In the genomic region with DNA sequence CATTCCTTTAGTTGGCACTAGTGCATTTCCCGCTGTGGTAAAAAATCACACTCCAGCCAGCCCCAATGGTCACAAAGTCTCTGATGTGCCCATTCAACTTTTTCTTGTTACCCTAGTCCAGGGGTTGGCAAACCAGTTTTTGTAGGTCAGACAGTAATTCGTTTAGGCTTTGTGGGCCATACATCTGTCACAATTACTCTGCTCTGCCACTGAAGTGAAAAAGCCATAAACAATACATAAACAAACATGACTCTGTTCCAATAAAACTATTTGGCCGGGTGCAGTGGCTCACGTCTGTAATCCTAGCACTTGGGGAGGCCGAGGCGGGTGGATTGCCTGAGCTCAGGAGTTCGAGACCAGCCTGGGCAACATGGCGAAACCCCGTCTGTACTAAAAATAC, we compare ENCODE assay signal across 20 cellular contexts.
A peak's percentile ranks its signal among the peaks of the same experiment; 100 is the strongest.
DNase-seq lines count a peak whose midpoint lies in the region; ATAC-seq and TF ChIP-seq lines count a peak whose summit lies in the region.
"Had no signal": no experiment of that assay in that cellular context is flagged by ENCODE, and none has a peak within 500 bp of the region (broad histone marks: within the 10 kb centered on the region; RNA-seq: fewer than 3 reads in every experiment).

No MANE protein-coding gene starts in this region.

- H3K9me3 Mint-ChIP-seq in osteocyte (ENCODE audit: unreplicated experiment), result no peaks in the 10 kb centered on the region
- H3K9me3 Mint-ChIP-seq: CD4-positive, alpha-beta T cell had no signal

- H3K4me2 ChIP-seq in GM23248 (ENCODE audit: unreplicated experiment), result no peak overlapping the region
- H3K4me2 ChIP-seq: PC-9 had no signal

- intact Hi-C loops in heart right ventricle (cut with DNase I) (no loop called here), Right ventricle myocardium inferior (cut with DNase I) (no loop called here)

- H3K4me3 Mint-ChIP-seq in osteocyte (ENCODE audit: unreplicated experiment), result no peak overlapping the region
- H3K4me3 Mint-ChIP-seq: CD4-positive, alpha-beta T cell had no signal

- H4K20me1 ChIP-seq in GM23248 (ENCODE audit: insufficient read depth), result no peaks in the 10 kb centered on the region

- ATAC-seq in heart right ventricle (no peak), Right ventricle myocardium inferior (no peak), RWPE2 (ENCODE audit: low read depth) (no peak), GM18858 (IDR thresholded peaks at IDR 0.05; ENCODE audit: unreplicated experiment) (no peak), HG03159 (IDR thresholded peaks at IDR 0.05; ENCODE audit: unreplicated experiment) (no peak)
- ATAC-seq: HepG2 had no signal

- H3K9me2 ChIP-seq in GM23248 (ENCODE audit: insufficient read depth), result no peaks in the 10 kb centered on the region

- peaks cover 20% of the 10 kb centered on the region for H3F3A ChIP-seq in GM23248 (ENCODE audit: insufficient read depth)

- H2AFZ ChIP-seq in GM23248, result peak overlapping the region; percentile 88; the same call in 1 of the 2 replicates
- H2AFZ ChIP-seq: PC-9 had no signal

- DNase-seq in heart right ventricle (no peak), Right ventricle myocardium inferior (ENCODE audit: missing footprints) (no peak), GM23248 (no peak), RWPE2 (ENCODE audit: low spot score) (no peak), osteocyte (ENCODE audit: extremely low spot score, unreplicated experiment) (no peak), NCI-H2196 (lab: John Stamatoyannopoulos, UW; ENCODE audit: unreplicated experiment) (no peak)
- DNase-seq: CD4-positive, alpha-beta T cell; GOT3; Karpas-422; MM.1S; NCI-H2029; NCI-H446 treated with DMSO at 0.1 percent for 48 hours; NCI-H526; NCI-H82; PC-9; SHP77 treated with DMSO at 0.1 percent for 48 hours had no signal

- peak overlapping the region in 7 of 10 donors; percentile 67 to 79 (median 70) for H3K27ac ChIP-seq in heart right ventricle
- H3K27ac ChIP-seq in GM23248, result no peak overlapping the region
- H3K27ac ChIP-seq in RWPE2 (ENCODE audit: poor library complexity, severe bottlenecking), result peak overlapping the region; percentile 71
- H3K27ac ChIP-seq: PC-9 had no signal

- H3K9me3 ChIP-seq in heart right ventricle (no peaks in the 10 kb centered on the region), GM23248 (ENCODE audit: low read depth) (no peaks in the 10 kb centered on the region), RWPE2 (ENCODE audit: severe bottlenecking) (no peaks in the 10 kb centered on the region)
- H3K9me3 ChIP-seq: HAP-1 had no signal

- in situ Hi-C loops in GM23248 (cut with MboI), result no loop called here

- H3K27ac Mint-ChIP-seq in osteocyte (ENCODE audit: unreplicated experiment), result peak overlapping the region; percentile 90
- H3K27ac Mint-ChIP-seq: CD4-positive, alpha-beta T cell had no signal

- H3K9ac ChIP-seq in GM23248, result no peak overlapping the region

- H3K4me3 ChIP-seq in heart right ventricle (no peak overlapping the region), GM23248 (no peak overlapping the region), RWPE2 (ENCODE audit: severe bottlenecking) (no peak overlapping the region)
- H3K4me3 ChIP-seq: HAP-1, PC-9 had no signal

- H3K79me2 ChIP-seq in GM23248 (ENCODE audit: insufficient read depth), result no peaks in the 10 kb centered on the region

- H3K36me3 ChIP-seq in heart right ventricle (no peaks in the 10 kb centered on the region), GM23248 (ENCODE audit: low read depth) (no peaks in the 10 kb centered on the region), RWPE2 (ENCODE audit: low read depth) (no peaks in the 10 kb centered on the region)
- H3K36me3 ChIP-seq: HAP-1 had no signal

- peaks cover 9 to 38% (median 28%) of the 10 kb centered on the region in 9 donors for H3K4me1 ChIP-seq in heart right ventricle
- peaks cover 19% of the 10 kb centered on the region for H3K4me1 ChIP-seq in GM23248 (ENCODE audit: insufficient read depth)
- H3K4me1 ChIP-seq in RWPE2 (ENCODE audit: insufficient read depth, poor library complexity, severe bottlenecking), result peaks cover 13% of the 10 kb centered on the region
- H3K4me1 ChIP-seq: HAP-1 had no signal

- H3K4me1 Mint-ChIP-seq in osteocyte (ENCODE audit: unreplicated experiment), result peaks cover 32% of the 10 kb centered on the region

- H3K36me3 Mint-ChIP-seq in osteocyte (ENCODE audit: unreplicated experiment), result no peaks in the 10 kb centered on the region

- TF ChIP-seq CTCF in heart right ventricle (IDR thresholded peaks at IDR 0.05) (no peak), RWPE2 (IDR thresholded peaks at IDR 0.05; ENCODE audit: poor library complexity, severe bottlenecking) (no peak), osteocyte (IDR thresholded peaks at IDR 0.05) (no peak)

- H3K27me3 Mint-ChIP-seq in osteocyte (ENCODE audit: unreplicated experiment), result no peaks in the 10 kb centered on the region

- 84% methylated on average over 9 of the region's 9 CpGs for WGBS in heart right ventricle, 2 donors
- 95% methylated on average over 8 of the region's 9 CpGs for WGBS in GM23248 (ENCODE audit: low coverage in 1 of 2, low lambda C conversion rate in 2 of 2, missing lambda C conversion rate in 2 of 2), 2 experiments

- H3K27me3 ChIP-seq in heart right ventricle (no peaks in the 10 kb centered on the region), GM23248 (replicated peaks; ENCODE audit: insufficient read depth) (no peaks in the 10 kb centered on the region), RWPE2 (ENCODE audit: insufficient read depth, poor library complexity, severe bottlenecking) (no peaks in the 10 kb centered on the region)
